In genomic region chr2:197515798-197516761, GRCh38 we compare ENCODE assay signal across 8 cellular contexts. TPM values are rescaled to one million over a fixed set of nuclear protein-coding genes. Genes with fewer than 3 reads are reported as not detected.
DNase-seq lines count a peak whose midpoint lies in the region; ATAC-seq and TF ChIP-seq lines count a peak whose summit lies in the region.

Gene MOB4 (plus strand): TSS chr2:197516066. CDS start chr2:197516087, 21 bp downstream.

- ATAC-seq in CD8-positive, alpha-beta T cell, result peak; percentile 90
- peak; percentile 94 for ATAC-seq in GM19467 (IDR thresholded peaks at IDR 0.05; ENCODE audit: unreplicated experiment)
- ATAC-seq in lung (ENCODE audit: insufficient read depth, low FRiP score), result peak; percentile 99

- POLR2A ChIA-PET in CD8-positive, alpha-beta T cell (lab: Charles Lee), result interaction anchor here (1.0 to 6.0 kb wide), 8 partner anchors 9 to 877 kb away, joined by 3 to 146 read pairs (median 7); partner anchors contain the start of genes CCDC150, COQ10B, GTF3C3 and HSPD1

- WGBS in lung, 2 donors, result 0% methylated on average over 67 to 75 of the region's 75 CpGs

- peaks cover 22% of the 10 kb centered on the region for H3K36me3 Mint-ChIP-seq in CD8-positive, alpha-beta T cell

- H3K27ac Mint-ChIP-seq in CD8-positive, alpha-beta T cell, result peak within 1 kb of the TSS; percentile 93

- peaks cover 46% of the 10 kb centered on the region for H3K4me1 Mint-ChIP-seq in CD8-positive, alpha-beta T cell (ENCODE audit: low read depth)

- intact Hi-C loops in CD8-positive, alpha-beta T cell (cut with DNase I, micrococcal nuclease), result loop anchor here (1.0 to 10.0 kb wide), 8 partner anchors 16 to 881 kb away; partner anchors contain the start of genes CCDC150 (in 2 of the 2), COQ10B (in 2 of the 2), HSPE1 (in 2 of the 2) and SF3B1 (in 2 of the 2)

- DNase-seq in CD8-positive, alpha-beta T cell, result peak; percentile 90 to 96 (median 91)
- peak; percentile 66 for DNase-seq in HS-27A (ENCODE audit: low read depth)
- DNase-seq in NK-92 (lab: John Stamatoyannopoulos, UW; ENCODE audit: unreplicated experiment), result peak; percentile 50
- peak; percentile 79 to 93 for DNase-seq in activated CD8-positive, alpha-beta memory T cell treated with anti-CD3 and anti-CD28 coated beads for 1 hour (ENCODE audit: extremely low read depth in 1 of 2, low read depth in 1 of 2)
- peak; percentile 89 for DNase-seq in effector CD4-positive, alpha-beta T cell
- peak; percentile 97 for DNase-seq in lung (ENCODE audit: low spot score)
- peak; percentile 83 to 87 (median 84) for DNase-seq in stimulated activated CD4-positive, alpha-beta T cell treated with anti-CD3 and anti-CD28 coated beads, TNF-alpha, amount 100 ng/mL, for 4 hours (ENCODE audit: low read depth in 3 of 3)

- peak within 1 kb of the TSS; percentile 88 for H3K27ac ChIP-seq in CD8-positive, alpha-beta T cell (ENCODE audit: low read depth, low read length)
- H3K27ac ChIP-seq in lung (ENCODE audit: low read depth in 1 of 2, low read length in 1 of 2), result peak within 1 kb of the TSS; percentile 89 to 98

- H3K27me3 ChIP-seq in CD8-positive, alpha-beta T cell (ENCODE audit: insufficient read depth, low read length), result no peaks in the 10 kb centered on the region
- no peaks in the 10 kb centered on the region for H3K27me3 ChIP-seq in lung (ENCODE audit: control insufficient read depth, insufficient read depth)

- peaks cover 4% of the 10 kb centered on the region for H3K36me3 ChIP-seq in CD8-positive, alpha-beta T cell (ENCODE audit: insufficient read depth, low read length)
- no peaks in the 10 kb centered on the region for H3K36me3 ChIP-seq in lung (ENCODE audit: control insufficient read depth in 2 of 2, insufficient read depth in 2 of 2, low read length in 2 of 2)

- H3K4me3 ChIP-seq in CD8-positive, alpha-beta T cell (ENCODE audit: low read depth, low read length), result peak within 1 kb of the TSS; percentile 73
- H3K4me3 ChIP-seq in lung, result peak within 1 kb of the TSS; percentile 100

- no peaks in the 10 kb centered on the region for H3K9me3 Mint-ChIP-seq in CD8-positive, alpha-beta T cell

- CTCF ChIA-PET in CD8-positive, alpha-beta T cell (lab: Charles Lee), result interaction anchor here (1.0 to 1.7 kb wide), 3 partner anchors 10 to 16 kb away, joined by 3 to 5 read pairs (median 4); partner anchors contain the start of genes HSPD1 and HSPE1

- peaks cover 22% of the 10 kb centered on the region for H3K4me1 ChIP-seq in CD8-positive, alpha-beta T cell (ENCODE audit: insufficient read depth, low read length)
- H3K4me1 ChIP-seq in lung (ENCODE audit: control insufficient read depth in 2 of 2, insufficient read depth in 2 of 2, low read length in 2 of 2), result peaks cover 0 to 10% of the 10 kb centered on the region in 2 donors

- H3K27me3 Mint-ChIP-seq in CD8-positive, alpha-beta T cell (ENCODE audit: low read depth), result no peaks in the 10 kb centered on the region

- H3K4me3 Mint-ChIP-seq in CD8-positive, alpha-beta T cell, result peak within 1 kb of the TSS; percentile 92

- TF ChIP-seq CTCF in CD8-positive, alpha-beta T cell (IDR thresholded peaks at IDR 0.05), result no peak
- TF ChIP-seq CTCF in lung (IDR thresholded peaks at IDR 0.05; ENCODE audit: control extremely low read depth, extremely low read depth), result no peak

- no peaks in the 10 kb centered on the region for H3K9me3 ChIP-seq in CD8-positive, alpha-beta T cell (ENCODE audit: low read length)
- H3K9me3 ChIP-seq in lung (ENCODE audit: control insufficient read depth in 2 of 2, insufficient read depth in 1 of 2, low read length in 1 of 2), result no peaks in the 10 kb centered on the region

RNA-seq across cellular contexts. Expression of gene MOB4, which starts in this region (rescaled TPM):
- 10 to 100 TPM; 32.1 to 36.5 TPM for total RNA-seq in CD8-positive, alpha-beta T cell
- total RNA-seq in lung, result 10 to 100 TPM; 18.9 to 48.1 TPM
- 10 to 100 TPM; 23.8 to 28.2 TPM for polyA plus RNA-seq in lung

Comparison
In these comparisons a context has a peak if more than half of its experiments do, and no peak if none do; other contexts are left out.
1. Peak in every context shown above with its lines: DNase-seq, ATAC-seq, H3K4me3 ChIP-seq and H3K27ac ChIP-seq.